Comparison of ENCODE assay signal across 34 cellular contexts in genomic region chr4:40380647-40381046, GRCh38. TPM values are rescaled to one million over a fixed set of nuclear protein-coding genes. Genes with fewer than 3 reads are reported as not detected.
"Had no signal": no experiment of that assay in that cellular context is flagged by ENCODE, and none has a peak within 500 bp of the region (broad histone marks: within the 10 kb centered on the region; RNA-seq: fewer than 3 reads in every experiment).

No MANE protein-coding gene starts in this region.

- H3K27ac ChIP-seq: neutrophil, pancreas, prostate gland, right atrium auricular region, right lobe of liver, sigmoid colon, suprapubic skin, testis, tibial artery, transverse colon, upper lobe of left lung, vagina had no signal

- H3K9me3 ChIP-seq: neutrophil, pancreas, prostate gland, right atrium auricular region, right lobe of liver, sigmoid colon, suprapubic skin, testis, tibial artery, transverse colon, upper lobe of left lung, vagina had no signal

- H3K36me3 ChIP-seq: neutrophil, pancreas, prostate gland, right atrium auricular region, right lobe of liver, sigmoid colon, suprapubic skin, tibial artery, transverse colon, upper lobe of left lung, vagina had no signal

- H3K4me1 Mint-ChIP-seq: naive B cell; stimulated activated effector memory CD8-positive, alpha-beta T cell treated with anti-CD3 and anti-CD28 coated beads, Interleukin-12 subunit alpha, Interleukin-12 subunit beta, amount 100 ng/mL, for 72 hours; stimulated activated naive CD8-positive, alpha-beta T cell treated with anti-CD3 and anti-CD28 coated beads, Interleukin-15, amount 100 ng/mL, for 72 hours had no signal

- DNase-seq: naive B cell; naive thymus-derived CD8-positive, alpha-beta T cell; nephron progenitor cell; nucleus accumbens; pancreas; retina; right lobe of liver; sigmoid colon; stimulated activated CD4-positive, alpha-beta T cell treated with anti-CD3 and anti-CD28 coated beads, Interleukin-15, amount 100 ng/mL, for 24 hours; stimulated activated CD4-positive, alpha-beta T cell treated with anti-CD3 and anti-CD28 coated beads, Interleukin-2, amount 100 ng/mL, for 24 hours; stimulated activated CD4-positive, alpha-beta T cell treated with anti-CD3 and anti-CD28 coated beads, Interleukin-2, amount 100 ng/mL, for 48 hours; stimulated activated CD4-positive, alpha-beta T cell treated with anti-CD3 and anti-CD28 coated beads, Interleukin-4, amount 100 ng/mL, for 24 hours; stimulated activated naive CD4-positive, alpha-beta T cell; stimulated activated naive CD8-positive, alpha-beta T cell treated with anti-CD3 and anti-CD28 coated beads, Interleukin-15, amount 100 ng/mL, for 72 hours; stimulated activated naive CD8-positive, alpha-beta T cell treated with anti-CD3 and anti-CD28 coated beads, Interleukin-15, Interleukin-2, amounts not matched to agents 100 U/mL and 50 U/mL, for 24 hours; substantia nigra; testis; tibial artery; transverse colon; upper lobe of left lung had no signal

- H3K4me3 ChIP-seq: pancreas, prostate gland, right atrium auricular region, right lobe of liver, sigmoid colon, suprapubic skin, testis, tibial artery, transverse colon, upper lobe of left lung, vagina had no signal

- H3K4me3 Mint-ChIP-seq: naive B cell; naive thymus-derived CD8-positive, alpha-beta T cell; natural killer cell treated with Interleukin-12 subunit alpha and Interleukin-12 subunit beta and Interleukin-15 and Interleukin-18, amount 100 ng/mL, for 72 hours; nephron progenitor cell; neural crest cell; stimulated activated effector memory CD8-positive, alpha-beta T cell treated with anti-CD3 and anti-CD28 coated beads, Interleukin-12 subunit alpha, Interleukin-12 subunit beta, amount 100 ng/mL, for 72 hours; stimulated activated naive CD8-positive, alpha-beta T cell treated with anti-CD3 and anti-CD28 coated beads, Interleukin-15, amount 100 ng/mL, for 72 hours had no signal

- H3K4me1 ChIP-seq: pancreas, prostate gland, right atrium auricular region, sigmoid colon, suprapubic skin, testis, tibial artery, upper lobe of left lung, vagina had no signal

- H3K27me3 Mint-ChIP-seq: stimulated activated naive CD8-positive, alpha-beta T cell treated with anti-CD3 and anti-CD28 coated beads, Interleukin-15, amount 100 ng/mL, for 72 hours had no signal

- H3K27me3 ChIP-seq: neutrophil, pancreas, right atrium auricular region, right lobe of liver, sigmoid colon, suprapubic skin, testis, tibial artery, transverse colon, upper lobe of left lung, vagina had no signal

- ATAC-seq: naive thymus-derived CD8-positive, alpha-beta T cell; pancreas; right lobe of liver; stimulated activated effector memory CD8-positive, alpha-beta T cell treated with anti-CD3 and anti-CD28 coated beads, Interleukin-12 subunit alpha, Interleukin-12 subunit beta, amount 100 ng/mL, for 72 hours; stimulated activated naive CD8-positive, alpha-beta T cell treated with anti-CD3 and anti-CD28 coated beads, Interleukin-15, amount 100 ng/mL, for 72 hours; stimulated activated naive CD8-positive, alpha-beta T cell treated with anti-CD3 and anti-CD28 coated beads, Interleukin-15, Interleukin-2, amounts not matched to agents 100 U/mL and 50 U/mL, for 24 hours had no signal

- H3K36me3 Mint-ChIP-seq: naive B cell; naive thymus-derived CD8-positive, alpha-beta T cell; natural killer cell treated with Interleukin-12 subunit alpha and Interleukin-12 subunit beta and Interleukin-15 and Interleukin-18, amount 100 ng/mL, for 72 hours; stimulated activated effector memory CD8-positive, alpha-beta T cell treated with anti-CD3 and anti-CD28 coated beads, Interleukin-12 subunit alpha, Interleukin-12 subunit beta, amount 100 ng/mL, for 72 hours had no signal

- H3K27ac Mint-ChIP-seq: natural killer cell treated with Interleukin-12 subunit alpha and Interleukin-12 subunit beta and Interleukin-15 and Interleukin-18, amount 100 ng/mL, for 72 hours; nephron progenitor cell; stimulated activated effector memory CD8-positive, alpha-beta T cell treated with anti-CD3 and anti-CD28 coated beads, Interleukin-12 subunit alpha, Interleukin-12 subunit beta, amount 100 ng/mL, for 72 hours; stimulated activated naive CD8-positive, alpha-beta T cell treated with anti-CD3 and anti-CD28 coated beads, Interleukin-15, amount 100 ng/mL, for 72 hours had no signal

- H3K9me3 Mint-ChIP-seq: naive B cell; natural killer cell treated with Interleukin-12 subunit alpha and Interleukin-12 subunit beta and Interleukin-15 and Interleukin-18, amount 100 ng/mL, for 72 hours; nephron progenitor cell; neural crest cell; stimulated activated effector memory CD8-positive, alpha-beta T cell treated with anti-CD3 and anti-CD28 coated beads, Interleukin-12 subunit alpha, Interleukin-12 subunit beta, amount 100 ng/mL, for 72 hours; stimulated activated naive CD8-positive, alpha-beta T cell treated with anti-CD3 and anti-CD28 coated beads, Interleukin-15, amount 100 ng/mL, for 72 hours had no signal

RNA-seq across cellular contexts. Expression of gene CHRNA9, which starts 45.5 kb away (rescaled TPM):
- total RNA-seq: natural killer cell treated with Interleukin-12 subunit alpha and Interleukin-12 subunit beta and Interleukin-15 and Interleukin-18, amount 100 ng/mL, for 72 hours; neural crest cell; omental fat pad; osteocyte; pancreas; posterior vena cava; prostate gland; pulmonary artery endothelial cell; right atrium auricular region; right lobe of liver; sigmoid colon; skeletal muscle tissue; transverse colon; ureter; vagina had no signal
- polyA plus RNA-seq: pancreas, sigmoid colon had no signal
